1 cellular context compared by ENCODE assay signal in the genomic region with DNA sequence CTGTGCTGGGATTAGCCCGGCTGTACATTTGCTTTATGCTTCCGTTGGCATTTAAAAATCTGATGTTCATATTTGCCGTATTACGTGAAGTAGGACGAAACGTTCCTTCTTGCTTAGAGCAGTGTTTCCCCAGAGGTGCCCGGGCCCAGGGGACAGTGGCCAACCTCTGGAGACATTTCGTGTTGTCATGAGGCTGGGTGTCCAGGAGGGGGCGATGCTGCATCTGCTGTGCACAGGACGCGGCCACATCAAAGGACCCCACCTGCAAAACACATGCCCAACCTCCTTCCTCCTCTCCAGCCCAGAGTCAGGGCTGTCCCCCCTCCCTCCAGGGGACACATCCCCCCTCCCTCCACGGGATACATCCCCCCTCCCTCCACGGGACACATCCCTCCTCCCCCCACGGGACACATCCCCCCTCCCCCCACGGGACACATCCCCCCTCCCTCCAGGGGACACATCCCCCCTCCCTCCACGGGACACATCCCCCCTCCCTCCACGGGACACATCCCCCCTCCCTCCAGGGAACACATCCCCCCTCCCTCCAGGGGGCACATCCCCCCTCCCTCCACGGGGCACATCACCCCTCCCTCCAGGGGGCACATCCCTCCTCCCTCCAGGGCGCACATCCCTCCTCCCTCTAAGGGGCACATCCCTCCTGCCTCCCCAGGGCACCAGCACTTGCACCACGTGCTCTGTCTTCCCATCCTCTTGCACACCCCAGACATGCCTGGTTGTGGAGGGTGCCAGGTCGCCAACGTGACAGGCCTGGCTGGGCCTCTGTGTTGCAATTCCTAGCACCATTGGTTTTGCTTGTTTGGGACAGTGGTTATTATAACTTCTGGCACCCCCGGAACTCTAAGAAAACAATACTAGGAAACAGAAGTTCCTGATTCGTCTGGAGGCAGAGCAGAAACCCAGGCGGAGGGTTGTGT.
TF ChIP-seq lines count a peak whose summit lies in the region.

No MANE protein-coding gene starts in this region.

TF ChIP-seq in HepG2, 621 proteins besides CTCF, POLR2A, EP300 and RAD21 (continued from another document):
- TF ChIP-seq SMC3 (IDR thresholded peaks at IDR 0.05; ENCODE audit: low read length) (peak; percentile 72), ZBTB39 (CRISPR knock-in tag; IDR thresholded peaks at IDR 0.05) (no peak), XRCC5 (optimal IDR thresholded peaks at IDR 0.05; ENCODE audit: low read length) (peak; percentile 25), MAZ (IDR thresholded peaks at IDR 0.05; ENCODE audit: borderline replicate concordance, low read depth, low read length) (0 out of 2 replicates have a peak, but pooled peaks have one; percentile 28), MAZ (CRISPR knock-in tag; IDR thresholded peaks at IDR 0.05; ENCODE audit: low read depth) (no peak), MBD4 (IDR thresholded peaks at IDR 0.05; ENCODE audit: borderline replicate concordance, low read length) (no peak), MAFG (CRISPR knock-in tag; IDR thresholded peaks at IDR 0.05) (no peak), KDM2A (CRISPR knock-in tag; IDR thresholded peaks at IDR 0.05; ENCODE audit: borderline replicate concordance, low read depth) (peak; percentile 90), CBFB (CRISPR knock-in tag; IDR thresholded peaks at IDR 0.05) (0 out of 2 replicates have a peak, but pooled peaks have one; percentile 35), BHLHE40 (IDR thresholded peaks at IDR 0.05; ENCODE audit: low read length) (peak; percentile 68), ETV5 (CRISPR knock-in tag; IDR thresholded peaks at IDR 0.05; ENCODE audit: borderline replicate concordance) (0 out of 2 replicates have a peak, but pooled peaks have one; percentile 17), STAG1 (CRISPR knock-in tag; IDR thresholded peaks at IDR 0.05) (peak; percentile 85), ZNF281 (CRISPR knock-in tag; IDR thresholded peaks at IDR 0.05; ENCODE audit: borderline replicate concordance) (0 out of 2 replicates have a peak, but pooled peaks have one; percentile 38)
- TF ChIP-seq, protein P1, sequence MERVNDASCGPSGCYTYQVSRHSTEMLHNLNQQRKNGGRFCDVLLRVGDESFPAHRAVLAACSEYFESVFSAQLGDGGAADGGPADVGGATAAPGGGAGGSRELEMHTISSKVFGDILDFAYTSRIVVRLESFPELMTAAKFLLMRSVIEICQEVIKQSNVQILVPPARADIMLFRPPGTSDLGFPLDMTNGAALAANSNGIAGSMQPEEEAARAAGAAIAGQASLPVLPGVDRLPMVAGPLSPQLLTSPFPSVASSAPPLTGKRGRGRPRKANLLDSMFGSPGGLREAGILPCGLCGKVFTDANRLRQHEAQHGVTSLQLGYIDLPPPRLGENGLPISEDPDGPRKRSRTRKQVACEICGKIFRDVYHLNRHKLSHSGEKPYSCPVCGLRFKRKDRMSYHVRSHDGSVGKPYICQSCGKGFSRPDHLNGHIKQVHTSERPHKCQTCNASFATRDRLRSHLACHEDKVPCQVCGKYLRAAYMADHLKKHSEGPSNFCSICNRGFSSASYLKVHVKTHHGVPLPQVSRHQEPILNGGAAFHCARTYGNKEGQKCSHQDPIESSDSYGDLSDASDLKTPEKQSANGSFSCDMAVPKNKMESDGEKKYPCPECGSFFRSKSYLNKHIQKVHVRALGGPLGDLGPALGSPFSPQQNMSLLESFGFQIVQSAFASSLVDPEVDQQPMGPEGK (CRISPR knock-in tag; IDR thresholded peaks at IDR 0.05), result peak; percentile 65
TF ChIP-seq in HepG2: peak in this region for 13.
